Comparison of ENCODE assay signal across 1 cellular context in the genomic region with DNA sequence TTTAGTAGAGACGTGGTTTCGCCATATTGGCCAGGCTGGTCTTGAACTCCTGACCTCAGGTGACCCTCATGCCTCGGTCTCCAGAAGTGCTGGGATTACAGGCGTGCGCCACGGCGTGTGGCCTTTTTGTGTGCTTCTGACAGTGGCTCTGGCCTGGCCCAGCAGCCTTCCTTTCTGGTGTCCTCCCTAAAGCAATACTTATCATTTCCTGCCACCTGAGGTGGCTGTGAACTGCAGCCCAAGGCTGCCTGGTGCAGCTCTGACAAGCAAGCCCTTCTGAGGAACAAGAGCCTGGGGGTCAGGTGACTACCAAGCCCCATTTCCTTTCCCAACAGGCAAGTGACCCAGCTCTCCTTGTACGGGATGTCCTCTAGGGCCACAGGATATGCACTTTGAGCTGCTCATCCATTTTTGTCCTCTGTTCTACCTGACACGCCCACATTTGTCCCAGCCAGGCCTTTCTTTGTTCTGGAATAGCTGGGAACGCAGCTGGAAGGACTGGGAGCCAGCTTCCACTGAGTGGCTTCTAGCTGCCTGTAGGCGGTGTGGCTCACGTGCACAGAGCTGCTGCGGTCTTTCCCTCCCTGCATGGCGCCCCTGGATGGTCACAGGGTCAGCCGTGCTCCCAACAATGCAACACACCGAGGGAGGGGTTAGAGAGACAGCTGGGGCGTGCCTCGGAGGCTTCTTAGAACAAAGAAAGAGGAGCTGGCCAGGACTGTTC.
A peak's percentile ranks its signal among the peaks of the same experiment; 100 is the strongest.
TF ChIP-seq lines count a peak whose summit lies in the region.

No MANE protein-coding gene starts in this region.

TF ChIP-seq in K562, 482 proteins besides CTCF, POLR2A, EP300 and RAD21 (continued from another document):
- TF ChIP-seq, protein P1, sequence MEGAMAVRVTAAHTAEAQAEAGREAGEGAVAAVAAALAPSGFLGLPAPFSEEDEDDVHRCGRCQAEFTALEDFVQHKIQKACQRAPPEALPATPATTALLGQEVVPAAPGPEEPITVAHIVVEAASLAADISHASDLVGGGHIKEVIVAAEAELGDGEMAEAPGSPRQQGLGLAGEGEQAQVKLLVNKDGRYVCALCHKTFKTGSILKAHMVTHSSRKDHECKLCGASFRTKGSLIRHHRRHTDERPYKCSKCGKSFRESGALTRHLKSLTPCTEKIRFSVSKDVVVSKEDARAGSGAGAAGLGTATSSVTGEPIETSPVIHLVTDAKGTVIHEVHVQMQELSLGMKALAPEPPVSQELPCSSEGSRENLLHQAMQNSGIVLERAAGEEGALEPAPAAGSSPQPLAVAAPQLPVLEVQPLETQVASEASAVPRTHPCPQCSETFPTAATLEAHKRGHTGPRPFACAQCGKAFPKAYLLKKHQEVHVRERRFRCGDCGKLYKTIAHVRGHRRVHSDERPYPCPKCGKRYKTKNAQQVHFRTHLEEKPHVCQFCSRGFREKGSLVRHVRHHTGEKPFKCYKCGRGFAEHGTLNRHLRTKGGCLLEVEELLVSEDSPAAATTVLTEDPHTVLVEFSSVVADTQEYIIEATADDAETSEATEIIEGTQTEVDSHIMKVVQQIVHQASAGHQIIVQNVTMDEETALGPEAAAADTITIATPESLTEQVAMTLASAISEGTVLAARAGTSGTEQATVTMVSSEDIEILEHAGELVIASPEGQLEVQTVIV (CRISPR knock-in tag; IDR thresholded peaks at IDR 0.05; ENCODE audit: borderline replicate concordance) = no peak
- TF ChIP-seq ZNF766 (CRISPR knock-in tag; conservative IDR thresholded peaks at IDR 0.05) (no peak), E2F3 (CRISPR knock-in tag; IDR thresholded peaks at IDR 0.05) (peak; percentile 54; the same call in 1 of the 2 replicates), YY1 (IDR thresholded peaks at IDR 0.05; ENCODE audit: borderline replicate concordance in 1 of 3, control insufficient read depth in 1 of 3, extremely low read depth in 1 of 3, insufficient read depth in 3 of 3, insufficient read length in 1 of 3, insufficient replicate concordance in 2 of 3, low read depth in 1 of 3, low read length in 2 of 3) (peak in 2 of 3 experiments; percentile 83 to 93), SMARCA5 (IDR thresholded peaks at IDR 0.05) (no peak), SP2 (IDR thresholded peaks at IDR 0.05; ENCODE audit: extremely low read depth, low read depth, low read length, poor library complexity, severe bottlenecking) (no peak), COPS2 (conservative IDR thresholded peaks at IDR 0.05) (no peak), RBM34 (IDR thresholded peaks at IDR 0.05; ENCODE audit: borderline replicate concordance, insufficient read depth, low read length) (no peak), CBFA2T2 (conservative IDR thresholded peaks at IDR 0.05) (peak; percentile 85), C11orf30 (IDR thresholded peaks at IDR 0.05; ENCODE audit: low read depth) (no peak), MTA2 (IDR thresholded peaks at IDR 0.05; ENCODE audit: low read depth) (peak; percentile 59), BRF1 (IDR thresholded peaks at IDR 0.05; ENCODE audit: borderline replicate concordance, extremely low read depth, insufficient read length) (no peak), TEAD2 (tag; IDR thresholded peaks at IDR 0.05) (no peak), BACH1 (tag; IDR thresholded peaks at IDR 0.05) (no peak), NR2C2 (CRISPR knock-in tag; IDR thresholded peaks at IDR 0.05) (no peak), NR2C2 (tag; IDR thresholded peaks at IDR 0.05) (peak; percentile 59), ZNF354B (CRISPR knock-in tag; IDR thresholded peaks at IDR 0.05) (no peak), ZEB2 (IDR thresholded peaks at IDR 0.05) (peak; percentile 51; the same call in 1 of the 2 replicates), ELF1 (tag; IDR thresholded peaks at IDR 0.05) (no peak), ZNF695 (CRISPR knock-in tag; IDR thresholded peaks at IDR 0.05) (no peak)
- TF ChIP-seq, protein P2, sequence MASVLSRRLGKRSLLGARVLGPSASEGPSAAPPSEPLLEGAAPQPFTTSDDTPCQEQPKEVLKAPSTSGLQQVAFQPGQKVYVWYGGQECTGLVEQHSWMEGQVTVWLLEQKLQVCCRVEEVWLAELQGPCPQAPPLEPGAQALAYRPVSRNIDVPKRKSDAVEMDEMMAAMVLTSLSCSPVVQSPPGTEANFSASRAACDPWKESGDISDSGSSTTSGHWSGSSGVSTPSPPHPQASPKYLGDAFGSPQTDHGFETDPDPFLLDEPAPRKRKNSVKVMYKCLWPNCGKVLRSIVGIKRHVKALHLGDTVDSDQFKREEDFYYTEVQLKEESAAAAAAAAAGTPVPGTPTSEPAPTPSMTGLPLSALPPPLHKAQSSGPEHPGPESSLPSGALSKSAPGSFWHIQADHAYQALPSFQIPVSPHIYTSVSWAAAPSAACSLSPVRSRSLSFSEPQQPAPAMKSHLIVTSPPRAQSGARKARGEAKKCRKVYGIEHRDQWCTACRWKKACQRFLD (CRISPR knock-in tag; IDR thresholded peaks at IDR 0.05) = peak; percentile 44; the same call in 1 of the 2 replicates
- TF ChIP-seq, protein P3, sequence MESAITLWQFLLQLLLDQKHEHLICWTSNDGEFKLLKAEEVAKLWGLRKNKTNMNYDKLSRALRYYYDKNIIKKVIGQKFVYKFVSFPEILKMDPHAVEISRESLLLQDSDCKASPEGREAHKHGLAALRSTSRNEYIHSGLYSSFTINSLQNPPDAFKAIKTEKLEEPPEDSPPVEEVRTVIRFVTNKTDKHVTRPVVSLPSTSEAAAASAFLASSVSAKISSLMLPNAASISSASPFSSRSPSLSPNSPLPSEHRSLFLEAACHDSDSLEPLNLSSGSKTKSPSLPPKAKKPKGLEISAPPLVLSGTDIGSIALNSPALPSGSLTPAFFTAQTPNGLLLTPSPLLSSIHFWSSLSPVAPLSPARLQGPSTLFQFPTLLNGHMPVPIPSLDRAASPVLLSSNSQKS (CRISPR knock-in tag; IDR thresholded peaks at IDR 0.05) = no peak
- TF ChIP-seq, protein P4, sequence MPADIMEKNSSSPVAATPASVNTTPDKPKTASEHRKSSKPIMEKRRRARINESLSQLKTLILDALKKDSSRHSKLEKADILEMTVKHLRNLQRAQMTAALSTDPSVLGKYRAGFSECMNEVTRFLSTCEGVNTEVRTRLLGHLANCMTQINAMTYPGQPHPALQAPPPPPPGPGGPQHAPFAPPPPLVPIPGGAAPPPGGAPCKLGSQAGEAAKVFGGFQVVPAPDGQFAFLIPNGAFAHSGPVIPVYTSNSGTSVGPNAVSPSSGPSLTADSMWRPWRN (IDR thresholded peaks at IDR 0.05; ENCODE audit: low read depth) = peak; percentile 71
- TF ChIP-seq, protein P5, sequence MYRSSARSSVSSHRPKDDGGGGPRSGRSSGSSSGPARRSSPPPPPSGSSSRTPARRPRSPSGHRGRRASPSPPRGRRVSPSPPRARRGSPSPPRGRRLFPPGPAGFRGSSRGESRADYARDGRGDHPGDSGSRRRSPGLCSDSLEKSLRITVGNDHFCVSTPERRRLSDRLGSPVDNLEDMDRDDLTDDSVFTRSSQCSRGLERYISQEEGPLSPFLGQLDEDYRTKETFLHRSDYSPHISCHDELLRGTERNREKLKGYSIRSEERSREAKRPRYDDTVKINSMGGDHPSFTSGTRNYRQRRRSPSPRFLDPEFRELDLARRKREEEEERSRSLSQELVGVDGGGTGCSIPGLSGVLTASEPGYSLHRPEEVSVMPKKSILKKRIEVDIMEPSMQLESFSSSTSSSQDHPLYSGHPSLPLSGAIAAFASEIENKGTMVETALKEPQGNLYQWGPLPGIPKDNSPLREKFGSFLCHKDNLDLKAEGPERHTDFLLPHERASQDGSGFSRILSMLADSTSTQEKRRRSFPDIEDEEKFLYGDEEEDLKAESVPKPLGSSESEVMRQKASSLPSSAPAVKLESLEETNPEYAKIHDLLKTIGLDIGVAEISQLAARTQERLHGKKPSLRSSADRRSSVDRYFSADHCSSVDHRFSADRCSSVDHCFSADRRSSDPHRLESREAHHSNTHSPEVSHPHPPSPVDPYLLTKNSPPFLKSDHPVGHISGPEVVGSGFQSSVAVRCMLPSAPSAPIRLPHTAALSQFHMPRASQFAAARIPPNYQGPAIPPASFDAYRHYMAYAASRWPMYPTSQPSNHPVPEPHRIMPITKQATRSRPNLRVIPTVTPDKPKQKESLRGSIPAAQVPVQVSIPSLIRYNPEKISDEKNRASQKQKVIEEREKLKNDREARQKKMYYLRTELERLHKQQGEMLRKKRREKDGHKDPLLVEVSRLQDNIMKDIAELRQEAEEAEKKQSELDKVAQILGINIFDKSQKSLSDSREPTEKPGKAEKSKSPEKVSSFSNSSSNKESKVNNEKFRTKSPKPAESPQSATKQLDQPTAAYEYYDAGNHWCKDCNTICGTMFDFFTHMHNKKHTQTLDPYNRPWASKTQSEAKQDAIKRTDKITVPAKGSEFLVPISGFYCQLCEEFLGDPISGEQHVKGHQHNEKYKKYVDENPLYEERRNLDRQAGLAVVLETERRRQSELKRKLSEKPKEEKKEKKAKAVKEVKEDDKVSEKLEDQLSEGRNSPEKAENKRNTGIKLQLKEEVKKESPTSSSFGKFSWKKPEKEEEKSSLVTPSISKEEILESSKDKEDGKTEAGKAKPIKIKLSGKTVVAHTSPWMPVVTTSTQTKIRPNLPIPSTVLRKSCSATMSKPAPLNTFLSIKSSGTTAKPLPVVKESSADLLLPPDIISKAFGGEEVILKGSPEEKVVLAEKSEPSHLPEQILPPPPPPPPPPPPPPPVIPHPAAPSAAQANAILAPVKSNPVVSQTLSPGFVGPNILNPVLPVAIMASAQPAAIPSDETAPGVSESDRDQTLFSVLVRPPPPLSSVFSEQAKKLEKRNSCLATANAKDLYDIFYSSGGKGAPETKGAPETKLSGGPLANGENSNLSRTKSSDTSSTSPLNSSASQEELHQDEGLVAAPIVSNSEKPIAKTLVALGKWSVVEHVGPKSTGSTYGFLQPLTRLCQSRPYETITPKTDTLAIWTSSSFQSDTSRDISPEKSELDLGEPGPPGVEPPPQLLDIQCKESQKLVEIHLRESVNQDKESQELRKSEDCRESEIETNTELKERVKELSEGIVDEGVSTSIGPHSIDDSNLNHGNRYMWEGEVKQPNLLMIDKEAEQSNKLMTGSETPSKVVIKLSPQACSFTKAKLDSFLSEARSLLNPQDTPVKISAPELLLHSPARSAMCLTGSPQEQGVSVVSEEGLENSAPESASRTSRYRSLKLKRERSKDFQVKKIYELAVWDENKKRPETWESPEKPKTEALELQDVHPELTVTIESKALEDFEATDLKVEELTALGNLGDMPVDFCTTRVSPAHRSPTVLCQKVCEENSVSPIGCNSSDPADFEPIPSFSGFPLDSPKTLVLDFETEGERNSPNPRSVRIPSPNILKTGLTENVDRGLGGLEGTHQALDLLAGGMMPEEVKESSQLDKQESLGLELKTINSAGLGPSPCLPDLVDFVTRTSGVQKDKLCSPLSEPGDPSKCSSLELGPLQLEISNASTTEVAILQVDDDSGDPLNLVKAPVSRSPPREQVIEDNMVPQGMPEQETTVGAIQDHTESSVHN (IDR thresholded peaks at IDR 0.05; ENCODE audit: borderline replicate concordance in 1 of 2, low read depth in 1 of 2) = peak in 1 of 2 experiments; percentile 50; a peak in 1 of 4 replicates
- TF ChIP-seq, protein P6, sequence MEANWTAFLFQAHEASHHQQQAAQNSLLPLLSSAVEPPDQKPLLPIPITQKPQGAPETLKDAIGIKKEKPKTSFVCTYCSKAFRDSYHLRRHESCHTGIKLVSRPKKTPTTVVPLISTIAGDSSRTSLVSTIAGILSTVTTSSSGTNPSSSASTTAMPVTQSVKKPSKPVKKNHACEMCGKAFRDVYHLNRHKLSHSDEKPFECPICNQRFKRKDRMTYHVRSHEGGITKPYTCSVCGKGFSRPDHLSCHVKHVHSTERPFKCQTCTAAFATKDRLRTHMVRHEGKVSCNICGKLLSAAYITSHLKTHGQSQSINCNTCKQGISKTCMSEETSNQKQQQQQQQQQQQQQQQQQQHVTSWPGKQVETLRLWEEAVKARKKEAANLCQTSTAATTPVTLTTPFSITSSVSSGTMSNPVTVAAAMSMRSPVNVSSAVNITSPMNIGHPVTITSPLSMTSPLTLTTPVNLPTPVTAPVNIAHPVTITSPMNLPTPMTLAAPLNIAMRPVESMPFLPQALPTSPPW (CRISPR knock-in tag; IDR thresholded peaks at IDR 0.05) = peak; percentile 27; the same call in 1 of the 2 replicates
- TF ChIP-seq, protein P7, sequence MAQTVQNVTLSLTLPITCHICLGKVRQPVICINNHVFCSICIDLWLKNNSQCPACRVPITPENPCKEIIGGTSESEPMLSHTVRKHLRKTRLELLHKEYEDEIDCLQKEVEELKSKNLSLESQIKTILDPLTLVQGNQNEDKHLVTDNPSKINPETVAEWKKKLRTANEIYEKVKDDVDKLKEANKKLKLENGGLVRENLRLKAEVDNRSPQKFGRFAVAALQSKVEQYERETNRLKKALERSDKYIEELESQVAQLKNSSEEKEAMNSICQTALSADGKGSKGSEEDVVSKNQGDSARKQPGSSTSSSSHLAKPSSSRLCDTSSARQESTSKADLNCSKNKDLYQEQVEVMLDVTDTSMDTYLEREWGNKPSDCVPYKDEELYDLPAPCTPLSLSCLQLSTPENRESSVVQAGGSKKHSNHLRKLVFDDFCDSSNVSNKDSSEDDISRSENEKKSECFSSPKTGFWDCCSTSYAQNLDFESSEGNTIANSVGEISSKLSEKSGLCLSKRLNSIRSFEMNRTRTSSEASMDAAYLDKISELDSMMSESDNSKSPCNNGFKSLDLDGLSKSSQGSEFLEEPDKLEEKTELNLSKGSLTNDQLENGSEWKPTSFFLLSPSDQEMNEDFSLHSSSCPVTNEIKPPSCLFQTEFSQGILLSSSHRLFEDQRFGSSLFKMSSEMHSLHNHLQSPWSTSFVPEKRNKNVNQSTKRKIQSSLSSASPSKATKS (CRISPR knock-in tag; IDR thresholded peaks at IDR 0.05) = no peak
- TF ChIP-seq, protein P8, sequence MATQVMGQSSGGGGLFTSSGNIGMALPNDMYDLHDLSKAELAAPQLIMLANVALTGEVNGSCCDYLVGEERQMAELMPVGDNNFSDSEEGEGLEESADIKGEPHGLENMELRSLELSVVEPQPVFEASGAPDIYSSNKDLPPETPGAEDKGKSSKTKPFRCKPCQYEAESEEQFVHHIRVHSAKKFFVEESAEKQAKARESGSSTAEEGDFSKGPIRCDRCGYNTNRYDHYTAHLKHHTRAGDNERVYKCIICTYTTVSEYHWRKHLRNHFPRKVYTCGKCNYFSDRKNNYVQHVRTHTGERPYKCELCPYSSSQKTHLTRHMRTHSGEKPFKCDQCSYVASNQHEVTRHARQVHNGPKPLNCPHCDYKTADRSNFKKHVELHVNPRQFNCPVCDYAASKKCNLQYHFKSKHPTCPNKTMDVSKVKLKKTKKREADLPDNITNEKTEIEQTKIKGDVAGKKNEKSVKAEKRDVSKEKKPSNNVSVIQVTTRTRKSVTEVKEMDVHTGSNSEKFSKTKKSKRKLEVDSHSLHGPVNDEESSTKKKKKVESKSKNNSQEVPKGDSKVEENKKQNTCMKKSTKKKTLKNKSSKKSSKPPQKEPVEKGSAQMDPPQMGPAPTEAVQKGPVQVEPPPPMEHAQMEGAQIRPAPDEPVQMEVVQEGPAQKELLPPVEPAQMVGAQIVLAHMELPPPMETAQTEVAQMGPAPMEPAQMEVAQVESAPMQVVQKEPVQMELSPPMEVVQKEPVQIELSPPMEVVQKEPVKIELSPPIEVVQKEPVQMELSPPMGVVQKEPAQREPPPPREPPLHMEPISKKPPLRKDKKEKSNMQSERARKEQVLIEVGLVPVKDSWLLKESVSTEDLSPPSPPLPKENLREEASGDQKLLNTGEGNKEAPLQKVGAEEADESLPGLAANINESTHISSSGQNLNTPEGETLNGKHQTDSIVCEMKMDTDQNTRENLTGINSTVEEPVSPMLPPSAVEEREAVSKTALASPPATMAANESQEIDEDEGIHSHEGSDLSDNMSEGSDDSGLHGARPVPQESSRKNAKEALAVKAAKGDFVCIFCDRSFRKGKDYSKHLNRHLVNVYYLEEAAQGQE (CRISPR knock-in tag; IDR thresholded peaks at IDR 0.05; ENCODE audit: low read depth) = 0 out of 2 replicates have a peak, but pooled peaks have one; percentile 7
TF ChIP-seq in K562: peak in this region for 131.
